ENCODE assay signal across 8 cellular contexts in the genomic region with DNA sequence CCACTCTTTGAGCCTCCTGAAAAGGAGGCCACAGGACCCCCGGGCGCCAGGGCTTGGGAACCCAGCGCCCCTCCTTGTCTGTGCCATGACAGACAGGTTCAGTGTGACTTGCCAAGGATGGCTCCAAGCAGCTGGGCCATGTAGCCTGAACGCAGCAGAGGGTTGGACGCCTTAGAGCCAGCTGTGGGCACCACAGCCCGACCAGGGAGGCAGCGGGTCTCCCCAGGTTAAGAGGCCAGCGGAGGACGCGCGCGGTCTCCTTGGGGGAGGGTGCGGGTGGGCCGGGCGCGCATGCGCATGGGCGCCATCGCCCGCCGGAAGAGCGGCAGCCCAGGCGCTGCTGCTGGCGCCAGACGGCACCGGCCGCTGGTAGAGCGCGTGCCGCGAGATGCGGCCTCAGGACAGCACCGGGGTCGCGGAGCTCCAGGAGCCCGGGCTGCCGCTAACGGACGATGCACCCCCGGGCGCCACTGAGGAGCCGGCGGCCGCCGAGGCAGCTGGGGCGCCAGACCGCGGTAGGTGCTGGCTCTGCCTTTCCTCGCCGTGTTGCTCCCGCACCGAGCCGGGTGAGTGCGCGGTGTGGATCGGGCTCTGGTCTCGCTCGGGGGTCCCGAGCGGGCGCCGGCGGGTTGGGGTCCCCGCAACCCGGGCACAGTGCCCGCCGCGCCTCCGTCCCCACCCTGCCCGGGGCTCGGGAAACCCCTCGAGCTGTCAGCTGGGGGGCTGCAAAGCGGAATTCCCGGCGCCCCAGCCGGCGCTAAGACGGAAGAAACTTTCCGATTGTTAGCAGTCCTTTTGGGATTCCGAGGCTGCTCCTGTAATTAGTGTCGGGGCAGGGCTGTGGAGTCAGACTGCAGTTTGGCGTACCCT. TPM values are rescaled to one million over a fixed set of nuclear protein-coding genes. Genes with fewer than 3 reads are reported as not detected.
DNase-seq lines count a peak whose midpoint lies in the region; ATAC-seq, FAIRE-seq and TF ChIP-seq lines count a peak whose summit lies in the region.

SLC35G1 (plus strand) TSS at position 333 of the 870 bp plus-strand sequence; CDS start at position 389, 56 bp downstream.

- H4K91ac ChIP-seq in H1 (replicated peaks; ENCODE audit: insufficient read length, low read length) = peak within 1 kb of the TSS; percentile 79

- peak within 1 kb of the TSS; percentile 95 for H2AFZ ChIP-seq in H1 (ENCODE audit: low read length)

- H3K4me3 ChIP-seq in BLaER1 treated with 17β-estradiol and CSF1 and Interleukin-3, amounts not matched to agents 10 nM and 100 nM = peak within 1 kb of the TSS; percentile 63 to 78 (median 74)
- H3K4me3 ChIP-seq in H1 (ENCODE audit: extremely low read depth in 1 of 4, insufficient read depth in 2 of 4, low read depth in 3 of 4, low read length in 4 of 4) = peak within 1 kb of the TSS; percentile 64 to 75 (median 69)
- H3K4me3 ChIP-seq in mesodermal cell (ENCODE audit: extremely low read depth, insufficient read depth, low read length, poor library complexity, severe bottlenecking) = peak within 1 kb of the TSS; percentile 69

- ATAC-seq in HG03280 (IDR thresholded peaks at IDR 0.05; ENCODE audit: unreplicated experiment) = peak; percentile 94

- H3K4ac ChIP-seq in H1 (replicated peaks; ENCODE audit: insufficient read length, low read depth, low read length) = no peak within 1 kb of the TSS

- H3K23ac ChIP-seq in H1 (ENCODE audit: insufficient read length) = no peak within 1 kb of the TSS

- H3K23me2 ChIP-seq in H1 (ENCODE audit: low read depth, low read length) = peaks cover 8% of the 10 kb centered on the region

- POLR2A ChIA-PET in H1 (lab: Charles Lee; ENCODE audit: partially characterized antibody) = interaction anchor here (0.6 to 1.3 kb wide), 2 partner anchors 23 to 106 kb away, joined by 3 read pairs; no protein-coding TSS in a partner anchor

- H3K79me2 ChIP-seq in H1 (ENCODE audit: control insufficient read depth in 1 of 2, insufficient read depth in 2 of 2, low read length in 2 of 2) = 0 out of 4 replicates have a peak, but pooled peaks cover 0 to 2% of the 10 kb centered on the region in 2 experiments

- no peak within 1 kb of the TSS; the same call in 1 of the 2 replicates for H2AK5ac ChIP-seq in H1 (ENCODE audit: low read depth, low read length)

- H3K36me3 ChIP-seq in BLaER1 treated with 17β-estradiol and CSF1 and Interleukin-3, amounts not matched to agents 10 nM and 100 nM = peaks cover 0 to 10% (median 0%) of the 10 kb centered on the region in 11 experiments; a peak in 1 of 22 replicates
- H3K36me3 ChIP-seq in H1 (ENCODE audit: control insufficient read depth in 2 of 4, insufficient read depth in 4 of 4, low read length in 3 of 4) = no peaks in the 10 kb centered on the region
- peaks cover 19% of the 10 kb centered on the region for H3K36me3 ChIP-seq in mesodermal cell (ENCODE audit: control insufficient read depth, insufficient read depth, low read length)

- 4% methylated on average over 50 of the region's 82 CpGs; no CpG with 5 or more reads in 1 of the 2 experiments for WGBS in H1 (ENCODE audit: extremely low coverage in 1 of 2, insufficient coverage in 1 of 2, insufficient read length in 1 of 2, insufficient replicate concordance in 2 of 2, low coverage in 1 of 2, low lambda C conversion rate in 2 of 2, missing lambda C conversion rate in 1 of 2), 2 experiments
- WGBS in mesodermal cell (ENCODE audit: insufficient coverage in 2 of 2), 2 experiments = 2% methylated on average over 75 to 78 of the region's 82 CpGs

- peak; percentile 37 for DNase-seq in NCI-H774 (lab: John Stamatoyannopoulos, UW)
- peak; percentile 15 to 58 for DNase-seq in activated CD8-positive, alpha-beta memory T cell treated with anti-CD3 and anti-CD28 coated beads for 1 hour (ENCODE audit: extremely low read depth in 1 of 2, low read depth in 1 of 2)
- peak; percentile 49 to 76 for DNase-seq in H1 (ENCODE audit: low read depth in 1 of 2, low spot score in 2 of 2)
- peak; percentile 50 for DNase-seq in stimulated activated CD8-positive, alpha-beta memory T cell treated with anti-CD3 and anti-CD28 coated beads, Interleukin-15, amount 100 ng/mL, for 24 hours (ENCODE audit: low read depth)

- H3K79me1 ChIP-seq in H1 (ENCODE audit: low read depth, low read length) = no peaks in the 10 kb centered on the region

- no peak within 1 kb of the TSS for H2BK120ac ChIP-seq in H1 (replicated peaks; ENCODE audit: low read depth, low read length)

- TF ChIP-seq RAD21 in H1 (IDR thresholded peaks at IDR 0.05 in 1 of 2, conservative IDR thresholded peaks at IDR 0.05 in 1 of 2; ENCODE audit: low read depth in 2 of 2, low read length in 2 of 2) = no peak

- H3K9me3 ChIP-seq in BLaER1 treated with 17β-estradiol and CSF1 and Interleukin-3, amounts not matched to agents 10 nM and 100 nM (replicated peaks in 1 of 11) = peaks cover 0 to 10% (median 7%) of the 10 kb centered on the region in 11 experiments; a peak in 9 of 22 replicates
- H3K9me3 ChIP-seq in H1 (ENCODE audit: insufficient read depth in 2 of 2, low read depth in 1 of 2, low read length in 1 of 2) (no peaks in the 10 kb centered on the region), mesodermal cell (ENCODE audit: control insufficient read depth, low read length) (no peaks in the 10 kb centered on the region)

- H4K8ac ChIP-seq in H1 (ENCODE audit: extremely low read depth, insufficient read depth, low read length) = peak within 1 kb of the TSS; percentile 85; the same call in 1 of the 2 replicates

- H3K27me3 ChIP-seq in BLaER1 treated with 17β-estradiol and CSF1 and Interleukin-3, amounts not matched to agents 10 nM and 100 nM = no peaks in the 10 kb centered on the region
- H3K27me3 ChIP-seq in H1 (replicated peaks in 1 of 4; ENCODE audit: control insufficient read depth in 3 of 4, extremely low read depth in 1 of 4, insufficient read depth in 3 of 4, low read length in 3 of 4) = peaks cover 0 to 17% (median 12%) of the 10 kb centered on the region in 4 experiments; a peak in 6 of 7 replicates

- CTCF ChIA-PET in H1 (lab: Charles Lee; ENCODE audit: partially characterized antibody) = interaction anchor here (1.0 to 1.6 kb wide), 7 partner anchors 26 to 520 kb away, joined by 3 read pairs; no protein-coding TSS in a partner anchor

- peak within 1 kb of the TSS; percentile 77 to 85 (median 83) for H3K9ac ChIP-seq in BLaER1 treated with 17β-estradiol and CSF1 and Interleukin-3, amounts not matched to agents 10 nM and 100 nM
- peak within 1 kb of the TSS; percentile 22 to 80 (median 63); a peak in 6 of 7 replicates for H3K9ac ChIP-seq in H1 (replicated peaks in 1 of 4; ENCODE audit: extremely low read depth in 1 of 4, low read depth in 3 of 4, low read length in 3 of 4)

- peak in 1 of 3 experiments; percentile 7; a peak in 1 of 4 replicates for TF ChIP-seq CTCF in H1 (IDR thresholded peaks at IDR 0.05; ENCODE audit: control extremely low read depth in 1 of 3, insufficient read depth in 1 of 3, low read depth in 1 of 3, low read length in 3 of 3)

- H3K14ac ChIP-seq in H1 (ENCODE audit: insufficient read length) = no peak within 1 kb of the TSS

- no peak within 1 kb of the TSS for H3K56ac ChIP-seq in H1 (replicated peaks; ENCODE audit: insufficient read length, low read depth, low read length)

- no peak within 1 kb of the TSS for H2BK20ac ChIP-seq in H1 (ENCODE audit: low read length)

- H4K5ac ChIP-seq in H1 (ENCODE audit: insufficient read length, low read depth, low read length) = peak within 1 kb of the TSS; percentile 27

- no peak for TF ChIP-seq EP300 in H1 (IDR thresholded peaks at IDR 0.05; ENCODE audit: borderline replicate concordance in 1 of 2, low read depth in 2 of 2, low read length in 2 of 2)

- TF ChIP-seq POLR2A in GM19099 (IDR thresholded peaks at IDR 0.05; ENCODE audit: extremely low read depth, insufficient read length, low read depth) (peak; percentile 92), H1 (IDR thresholded peaks at IDR 0.05; ENCODE audit: control extremely low read depth in 1 of 2, low read depth in 2 of 2, low read length in 2 of 2) (peak; percentile 72 to 85)

- peak within 1 kb of the TSS; percentile 41 to 81 (median 76); a peak in 21 of 22 replicates for H3K27ac ChIP-seq in BLaER1 treated with 17β-estradiol and CSF1 and Interleukin-3, amounts not matched to agents 10 nM and 100 nM
- H3K27ac ChIP-seq in H1 (ENCODE audit: low read depth, low read length) = no peak within 1 kb of the TSS
- H3K27ac ChIP-seq in mesodermal cell (ENCODE audit: low read depth, low read length, severe bottlenecking) = no peak within 1 kb of the TSS

- H4K20me1 ChIP-seq in BLaER1 treated with 17β-estradiol and CSF1 and Interleukin-3, amounts not matched to agents 10 nM and 100 nM = no peaks in the 10 kb centered on the region
- H4K20me1 ChIP-seq in H1 (replicated peaks in 1 of 2; ENCODE audit: control insufficient read depth in 1 of 2, insufficient read depth in 2 of 2, low read length in 2 of 2) = no peaks in the 10 kb centered on the region

- no peak within 1 kb of the TSS; the same call in 1 of the 2 replicates for H2BK5ac ChIP-seq in H1 (ENCODE audit: low read depth, low read length)

- no peak within 1 kb of the TSS; the same call in 1 of the 2 replicates for H2BK15ac ChIP-seq in H1 (ENCODE audit: low read length)

- peak within 1 kb of the TSS; percentile 65 to 88 (median 79) for H3K4me2 ChIP-seq in BLaER1 treated with 17β-estradiol and CSF1 and Interleukin-3, amounts not matched to agents 10 nM and 100 nM
- peak within 1 kb of the TSS; percentile 74 to 84 for H3K4me2 ChIP-seq in H1 (ENCODE audit: insufficient read depth in 1 of 2, low read depth in 2 of 2, low read length in 2 of 2)

- peak within 1 kb of the TSS; percentile 91; the same call in 1 of the 2 replicates for H2BK12ac ChIP-seq in H1 (ENCODE audit: low read depth, low read length)

- peak within 1 kb of the TSS; percentile 81 for H3K18ac ChIP-seq in H1 (ENCODE audit: extremely low read depth, low read length)

- FAIRE-seq in H1 (lab: Jason Lieb, UNC) = no peak

- peaks cover 6 to 21% (median 10%) of the 10 kb centered on the region in 10 experiments; a peak in 17 of 20 replicates for H3K4me1 ChIP-seq in BLaER1 treated with 17β-estradiol and CSF1 and Interleukin-3, amounts not matched to agents 10 nM and 100 nM
- H3K4me1 ChIP-seq in H1 (replicated peaks in 1 of 4; ENCODE audit: control insufficient read depth in 3 of 4, insufficient read depth in 4 of 4, low read length in 3 of 4) = peaks cover 4 to 19% (median 10%) of the 10 kb centered on the region in 4 experiments; a peak in 6 of 7 replicates
- no peaks in the 10 kb centered on the region for H3K4me1 ChIP-seq in mesodermal cell (ENCODE audit: control insufficient read depth, insufficient read depth, low read length, poor library complexity, severe bottlenecking)

RNA-seq across cellular contexts. Expression of gene SLC35G1, which starts in this region (rescaled TPM):
- 6.2 and 6.9 TPM in 2 replicates for total RNA-seq in H1 (2021; fragmentation: NEBNext Ultra II Directional; extraction: Animal tissue kit (Norgen Biotek cat#: 25700))
- polyA plus RNA-seq in H1 (2011; rRNA removed) = 3.9 and 6.4 TPM in 2 replicates
- polyA plus RNA-seq in H1 (2011; cell fraction: cytosol; rRNA removed) = 5.4 TPM
- 6.0 TPM for polyA plus RNA-seq in H1 (2011; cell fraction: nucleus; rRNA removed)
- 3.2 to 4.8 TPM (median 4.3 TPM) in 4 replicates for polyA plus RNA-seq in H1 (2012, experiment 1 of 2)
- polyA plus RNA-seq in H1 (2012, experiment 2 of 2) = 0.72 TPM
- 6.5 TPM for polyA plus RNA-seq in H1 (2013, experiment 1 of 2)
- 6.5 TPM for polyA plus RNA-seq in H1 (2013, experiment 2 of 2)
- polyA minus RNA-seq in H1 (2011; rRNA and poly(A)+ RNA removed) = 8.5 and 11.0 TPM in 2 replicates
- polyA minus RNA-seq in H1 (2011; cell fraction: cytosol; rRNA and poly(A)+ RNA removed) = 2.1 TPM
- 15.0 TPM for polyA minus RNA-seq in H1 (2011; cell fraction: nucleus; rRNA and poly(A)+ RNA removed)
- 6.8 TPM for polyA plus RNA-seq in mesodermal cell (2013, experiment 1 of 2)
- 7.8 TPM for polyA plus RNA-seq in mesodermal cell (2013, experiment 2 of 2)

Comparison
In these comparisons a context has a peak if more than half of its experiments do, and no peak if none do; other contexts are left out.
1. H3K27ac ChIP-seq: peak in BLaER1 treated with 17β-estradiol and CSF1 and Interleukin-3, amounts not matched to agents 10 nM and 100 nM (11 of 11); none in H1 (single experiment) and mesodermal cell (single experiment).
2. Peak in every context shown above with its lines, with median percentiles within 50 percentile points of each other: H3K4me3 ChIP-seq and DNase-seq.